In genomic region chr2:866887-867286, GRCh38 we compare ENCODE assay signal across 17 cellular contexts.
DNase-seq lines count a peak whose midpoint lies in the region; ATAC-seq and TF ChIP-seq lines count a peak whose summit lies in the region.
"Had no signal": no experiment of that assay in that cellular context is flagged by ENCODE, and none has a peak within 500 bp of the region (broad histone marks: within the 10 kb centered on the region; RNA-seq: fewer than 3 reads in every experiment).

No MANE protein-coding gene starts in this region.

- H3K9me3 Mint-ChIP-seq in WTC11 (no peaks in the 10 kb centered on the region), nephron (no peaks in the 10 kb centered on the region)

- ATAC-seq in left cardiac atrium = peak; percentile 59 to 70
- no peak for ATAC-seq in WTC11
- ATAC-seq: HCT116 had no signal

- H3K4me1 Mint-ChIP-seq in WTC11 (peaks cover 42% of the 10 kb centered on the region), nephron (peaks cover 45% of the 10 kb centered on the region)

- no peak overlapping the region for H3K4me3 Mint-ChIP-seq in WTC11
- peak overlapping the region in 1 of 3 experiments; percentile 1 for H3K4me3 Mint-ChIP-seq in nephron

- CTCF ChIA-PET in WTC11 (lab: Charles Lee) = interaction anchor here (1.0 kb wide), 1 partner anchor 13 kb away, joined by 3 read pairs; no protein-coding TSS in a partner anchor

- peaks cover 0 to 4% of the 10 kb centered on the region in 2 donors for H3K4me1 ChIP-seq in right atrium auricular region
- H3K4me1 ChIP-seq: Caco-2, SJCRH30 had no signal

- H3K4me3 ChIP-seq in right atrium auricular region = no peak overlapping the region
- H3K4me3 ChIP-seq: PC-9, SJCRH30 had no signal

- H3K27me3 Mint-ChIP-seq in WTC11 (ENCODE audit: low read depth) (peaks cover 52% of the 10 kb centered on the region), nephron (ENCODE audit: low read depth) (peaks cover 45% of the 10 kb centered on the region)

- TF ChIP-seq CTCF in right atrium auricular region (IDR thresholded peaks at IDR 0.05) (no peak), WTC11 (IDR thresholded peaks at IDR 0.05) (no peak), nephron (IDR thresholded peaks at IDR 0.05; ENCODE audit: unreplicated experiment in 3 of 3) (no peak)

- no peaks in the 10 kb centered on the region for H3K36me3 ChIP-seq in right atrium auricular region
- H3K36me3 ChIP-seq: SJCRH30 had no signal

- no peak overlapping the region for H3K27ac ChIP-seq in right atrium auricular region
- H3K27ac ChIP-seq: PC-9, SJCRH30 had no signal

- no peaks in the 10 kb centered on the region for H3K27me3 ChIP-seq in right atrium auricular region
- H3K27me3 ChIP-seq: SJCRH30 had no signal

- intact Hi-C loops in left cardiac atrium (cut with DNase I) = no loop called here

- no peaks in the 10 kb centered on the region for H3K36me3 Mint-ChIP-seq in WTC11
- H3K36me3 Mint-ChIP-seq in nephron (ENCODE audit: low read depth) = no peaks in the 10 kb centered on the region
- H3K36me3 Mint-ChIP-seq: CD14-positive monocyte had no signal

- H3K27ac Mint-ChIP-seq in WTC11 (peak overlapping the region; percentile 70; the same call in 1 of the 2 replicates), nephron (peak overlapping the region; percentile 13 to 25 (median 25))

- no peaks in the 10 kb centered on the region for H3K9me3 ChIP-seq in right atrium auricular region
- H3K9me3 ChIP-seq: Caco-2, SJCRH30 had no signal

- no peak for DNase-seq in left cardiac atrium
- DNase-seq in right atrium auricular region (ENCODE audit: low spot score) = no peak
- no peak for DNase-seq in WTC11 (ENCODE audit: low spot score)
- no peak for DNase-seq in GM19238 (ENCODE audit: insufficient read length, low spot score)
- no peak for DNase-seq in activated T-cell treated with anti-CD3 and anti-CD28 coated beads for 4 hours
- no peak for DNase-seq in T-helper 1 cell
- DNase-seq in activated CD4-positive, alpha-beta T cell treated with anti-CD3 and anti-CD28 coated beads, Interleukin-2, amount 50 U/mL, for 4 hours = no peak
- DNase-seq: Caco-2, EL, NCI-H1930, NCI-H2171 treated with DMSO at 0.1 percent for 48 hours, NCI-H774, PC-9 had no signal

- POLR2A ChIA-PET in WTC11 (lab: Charles Lee) = no interaction called here

TF ChIP-seq in WTC11, 78 proteins besides CTCF, POLR2A, EP300 and RAD21:
- TF ChIP-seq NFYB (CRISPR knock-in tag; conservative IDR thresholded peaks at IDR 0.05; ENCODE audit: low read depth) (no peak), ERG (CRISPR knock-in tag; IDR thresholded peaks at IDR 0.05) (no peak), ZNF423 (CRISPR knock-in tag; IDR thresholded peaks at IDR 0.05) (peak; percentile 30; the same call in 1 of the 2 replicates)
